ENCODE assay signal across 15 cellular contexts in the genomic region with DNA sequence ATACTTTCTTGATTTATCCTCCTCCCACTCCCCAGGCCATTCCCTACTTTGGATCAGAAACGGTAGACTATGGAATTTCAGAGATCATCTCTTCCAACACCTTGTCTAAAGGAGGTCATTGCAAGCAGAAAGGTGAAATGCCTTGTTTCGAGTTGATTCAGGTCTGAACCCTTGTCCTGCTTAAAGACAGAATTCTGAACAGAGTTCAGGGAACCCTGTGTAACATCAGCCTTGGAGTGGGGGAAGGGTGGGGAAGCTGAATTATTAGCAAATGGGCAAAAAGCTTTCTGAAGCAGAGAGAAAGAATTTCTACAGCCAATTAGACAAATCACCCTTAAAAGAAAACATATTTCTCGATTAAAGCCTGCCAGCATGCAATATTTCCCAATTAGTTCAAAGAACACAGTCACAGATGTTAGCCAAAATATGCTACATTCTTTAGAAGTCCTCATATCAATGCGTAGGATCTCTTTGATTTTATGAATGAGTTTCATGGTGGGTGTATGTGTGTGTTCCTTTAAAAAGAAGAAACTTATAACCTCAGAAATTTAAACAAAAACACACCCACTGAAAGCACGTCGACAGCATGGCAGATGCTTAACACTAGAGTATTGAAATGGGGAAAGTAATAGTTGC.
A peak's percentile ranks its signal among the peaks of the same experiment; 100 is the strongest.
DNase-seq lines count a peak whose midpoint lies in the region; ATAC-seq, FAIRE-seq and TF ChIP-seq lines count a peak whose summit lies in the region.
"Had no signal": no experiment of that assay in that cellular context is flagged by ENCODE, and none has a peak within 500 bp of the region (broad histone marks: within the 10 kb centered on the region; RNA-seq: fewer than 3 reads in every experiment).

No MANE protein-coding gene starts in this region.

- FAIRE-seq in keratinocyte (lab: Jason Lieb, UNC): peak; percentile 32

- H3K27ac ChIP-seq in KMS-11 (no peak overlapping the region; the same call in 1 of the 2 replicates), body of pancreas (peak overlapping the region; percentile 22 to 72 (median 61)), keratinocyte (ENCODE audit: control insufficient read depth, insufficient read depth, low read length) (peak overlapping the region; percentile 59)

- intact Hi-C loops in body of pancreas (cut with DNase I) (no loop called here), mucosa of descending colon (cut with DNase I, micrococcal nuclease) (no loop called here)

- no peak for ATAC-seq in body of pancreas
- ATAC-seq in HG03139 (IDR thresholded peaks at IDR 0.05; ENCODE audit: unreplicated experiment): no peak
- ATAC-seq in mucosa of descending colon: no peak

- H3K36me3 ChIP-seq in KMS-11 (ENCODE audit: insufficient read depth): no peaks in the 10 kb centered on the region
- H3K36me3 ChIP-seq in body of pancreas (replicated peaks in 1 of 2; ENCODE audit: insufficient read depth in 1 of 2, low read depth in 2 of 2): no peaks in the 10 kb centered on the region
- no peaks in the 10 kb centered on the region for H3K36me3 ChIP-seq in keratinocyte (ENCODE audit: control insufficient read depth in 2 of 2, extremely low read depth in 1 of 2, insufficient read depth in 2 of 2, low read length in 2 of 2)
- H3K36me3 ChIP-seq in mucosa of descending colon (ENCODE audit: low read depth): no peaks in the 10 kb centered on the region
- H3K36me3 ChIP-seq: HAP-1 had no signal

- TF ChIP-seq POLR2A in body of pancreas (IDR thresholded peaks at IDR 0.05): no peak

- no peaks in the 10 kb centered on the region for H3K9me3 ChIP-seq in body of pancreas
- H3K9me3 ChIP-seq in keratinocyte (ENCODE audit: control insufficient read depth, low read depth, low read length): no peaks in the 10 kb centered on the region
- no peaks in the 10 kb centered on the region for H3K9me3 ChIP-seq in mucosa of descending colon
- H3K9me3 ChIP-seq: HAP-1 had no signal

- no peaks in the 10 kb centered on the region; the same call in 1 of the 2 replicates for H4K20me1 ChIP-seq in KMS-11 (ENCODE audit: insufficient read depth)
- no peaks in the 10 kb centered on the region for H4K20me1 ChIP-seq in keratinocyte (ENCODE audit: control insufficient read depth, extremely low read depth, insufficient read depth, low read length)

- H3K9me1 ChIP-seq in keratinocyte (ENCODE audit: control insufficient read depth, extremely low read depth, insufficient read depth, low read length): no peaks in the 10 kb centered on the region

- H3K27me3 ChIP-seq in KMS-11 (ENCODE audit: insufficient read depth, low read depth): peaks cover 2% of the 10 kb centered on the region; the same call in 1 of the 2 replicates
- no peaks in the 10 kb centered on the region for H3K27me3 ChIP-seq in body of pancreas
- H3K27me3 ChIP-seq in keratinocyte (ENCODE audit: control insufficient read depth, extremely low read depth, insufficient read depth, low read length): no peaks in the 10 kb centered on the region

- H3K79me2 ChIP-seq in KMS-11 (ENCODE audit: insufficient read depth, low read depth): no peaks in the 10 kb centered on the region
- no peaks in the 10 kb centered on the region for H3K79me2 ChIP-seq in keratinocyte (ENCODE audit: control insufficient read depth, insufficient read depth, low read length)

- H2AFZ ChIP-seq in KMS-11 (ENCODE audit: low read depth): no peak overlapping the region
- no peak overlapping the region for H2AFZ ChIP-seq in keratinocyte (ENCODE audit: control insufficient read depth, low read length)

- dilution Hi-C loops in keratinocyte (cut with MboI; ENCODE audit: extremely low pct_ligation_motif_present, low sequenced_read_pairs): no loop called here

- no peak overlapping the region for H3K4me3 ChIP-seq in KMS-11 (IDR thresholded peaks at IDR 0.05; ENCODE audit: insufficient read depth, low read depth, low read length)
- H3K4me3 ChIP-seq in body of pancreas: no peak overlapping the region
- H3K4me3 ChIP-seq in keratinocyte (ENCODE audit: control insufficient read depth in 2 of 3, extremely low read depth in 1 of 3, insufficient read depth in 2 of 3, low read depth in 1 of 3, low read length in 3 of 3): no peak overlapping the region
- no peak overlapping the region for H3K4me3 ChIP-seq in mucosa of descending colon
- H3K4me3 ChIP-seq: HAP-1 had no signal

- H3K9ac ChIP-seq in KMS-11 (no peak overlapping the region), keratinocyte (ENCODE audit: control insufficient read depth, extremely low read depth, insufficient read depth, low read length) (peak overlapping the region; percentile 5)

- peaks cover 38% of the 10 kb centered on the region for H3K4me1 ChIP-seq in KMS-11 (ENCODE audit: low read depth, poor library complexity, severe bottlenecking)
- H3K4me1 ChIP-seq in body of pancreas: peaks cover 24% of the 10 kb centered on the region
- H3K4me1 ChIP-seq in keratinocyte (ENCODE audit: control insufficient read depth, extremely low read depth, insufficient read depth, low read length): peaks cover 42% of the 10 kb centered on the region
- H3K4me1 ChIP-seq in mucosa of descending colon (ENCODE audit: low read depth): no peaks in the 10 kb centered on the region

- H3K4me2 ChIP-seq in KMS-11 (peak overlapping the region; percentile 76), keratinocyte (ENCODE audit: control insufficient read depth, extremely low read depth, insufficient read depth, low read depth, low read length) (no peak overlapping the region)

- TF ChIP-seq CTCF in AG09319 (IDR thresholded peaks at IDR 0.05; ENCODE audit: low read depth, low read length) (no peak), KMS-11 (conservative IDR thresholded peaks at IDR 0.05; ENCODE audit: low read depth, low read length) (no peak), body of pancreas (IDR thresholded peaks at IDR 0.05) (no peak), keratinocyte (optimal IDR thresholded peaks at IDR 0.05 in 1 of 3, IDR thresholded peaks at IDR 0.05 in 1 of 3, conservative IDR thresholded peaks at IDR 0.05 in 1 of 3; ENCODE audit: extremely low read depth in 1 of 3, insufficient read depth in 2 of 3, low read length in 3 of 3) (no peak), mucosa of descending colon (IDR thresholded peaks at IDR 0.05) (no peak)

- 57 to 61% methylated on average over 6 of the region's 6 CpGs for WGBS in body of pancreas, 2 donors

- peak; percentile 56 for DNase-seq in AG09319 (ENCODE audit: extremely low read depth, low read depth)
- no peak for DNase-seq in body of pancreas
- no peak for DNase-seq in keratinocyte (ENCODE audit: low read depth, low spot score)
- no peak for DNase-seq in stimulated activated CD4-positive, alpha-beta T cell treated with anti-CD3 and anti-CD28 coated beads, Interleukin-4, amount 100 ng/mL, for 24 hours
- DNase-seq in NCI-H2227 (lab: John Stamatoyannopoulos, UW; ENCODE audit: unreplicated experiment): no peak
- no peak for DNase-seq in mucosa of descending colon
- DNase-seq: activated CD4-positive, alpha-beta T cell treated with anti-CD3 and anti-CD28 coated beads for 4 hours; activated naive CD4-positive, alpha-beta T cell treated with anti-CD3 and anti-CD28 coated beads, Interleukin-2, amount 10 ng/mL, durations not matched to agents 7 days and 5 days; GF-D8; retina; stimulated activated CD4-positive, alpha-beta T cell treated with anti-CD3 and anti-CD28 coated beads, Interleukin-1b, Interleukin-23, amount 100 ng/mL, for 48 hours; substantia nigra had no signal
